Comparison of ENCODE assay signal across 16 cellular contexts in the genomic region with DNA sequence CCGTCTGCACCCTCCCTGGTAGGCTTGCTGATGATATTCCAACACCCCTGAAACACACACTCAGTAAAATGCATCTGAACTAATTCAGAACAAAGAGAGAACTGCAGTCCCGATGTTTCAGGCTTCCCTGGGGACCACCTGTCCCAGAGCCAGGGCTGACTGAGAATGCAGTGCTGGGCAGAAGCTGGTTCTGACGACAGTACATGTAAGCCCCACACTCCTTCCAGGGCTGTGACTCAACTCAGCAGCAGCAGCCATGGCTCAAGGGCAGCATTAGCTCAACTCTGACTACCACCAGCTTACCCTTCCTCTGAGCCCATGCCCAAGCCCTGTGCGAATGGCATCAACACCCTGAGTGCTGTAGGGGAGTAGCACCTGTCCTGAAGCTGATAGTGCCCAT.
"Had no signal": no experiment of that assay in that cellular context is flagged by ENCODE, and none has a peak within 500 bp of the region (broad histone marks: within the 10 kb centered on the region; RNA-seq: fewer than 3 reads in every experiment).

No MANE protein-coding gene starts in this region.

- H3K4me1 Mint-ChIP-seq: activated B cell treated with CpG ODN at 0.5 μM for 24 hours; activated CD4-positive, alpha-beta T cell treated with anti-CD3 and anti-CD28 coated beads, Interleukin-2, amount 10 ng/mL, durations not matched to agents 7 days and 5 days; activated naive CD8-positive, alpha-beta T cell treated with anti-CD3 and anti-CD28 coated beads for 36 hours had no signal

- H3K4me1 ChIP-seq: ascending aorta, esophagus squamous epithelium, lower lobe of right lung, psoas muscle, upper lobe of left lung had no signal

- H3K9me3 Mint-ChIP-seq: activated CD4-positive, alpha-beta T cell treated with anti-CD3 and anti-CD28 coated beads, Interleukin-2, amount 10 ng/mL, durations not matched to agents 7 days and 5 days; activated naive CD8-positive, alpha-beta T cell treated with anti-CD3 and anti-CD28 coated beads for 36 hours; activated T-helper 1 cell treated with anti-CD3 and anti-CD28 coated beads, Interleukin-12 subunit alpha, Interleukin-12 subunit beta, Interleukin-2, Interleukin-4 antibody, amounts not matched to agents 30 ng/mL and 10 ng/mL and 1 ng/mL, durations not matched to agents 14 hours and 24 hours and 36 hours; stimulated activated naive CD8-positive, alpha-beta T cell treated with anti-CD3 and anti-CD28 coated beads, Interleukin-15, Interleukin-2, amounts not matched to agents 100 ng/mL and 50 ng/mL, for 24 hours had no signal

- DNase-seq: activated B cell treated with CpG ODN at 0.5 μM for 24 hours; activated CD4-positive, alpha-beta T cell treated with anti-CD3 and anti-CD28 coated beads, Interleukin-2, amount 10 ng/mL, durations not matched to agents 7 days and 5 days; activated naive CD8-positive, alpha-beta T cell treated with anti-CD3 and anti-CD28 coated beads for 36 hours; esophagus squamous epithelium; foreskin melanocyte; left colon; lower lobe of right lung; right lobe of liver; T-helper 2 cell; upper lobe of left lung had no signal

- H3K27me3 ChIP-seq: ascending aorta, esophagus squamous epithelium, right lobe of liver, upper lobe of left lung had no signal

- H3K27ac Mint-ChIP-seq: activated B cell treated with CpG ODN at 0.5 μM for 24 hours; activated CD4-positive, alpha-beta T cell treated with anti-CD3 and anti-CD28 coated beads, Interleukin-2, amount 10 ng/mL, durations not matched to agents 7 days and 5 days; activated naive CD8-positive, alpha-beta T cell treated with anti-CD3 and anti-CD28 coated beads for 36 hours; activated T-helper 1 cell treated with anti-CD3 and anti-CD28 coated beads, Interleukin-12 subunit alpha, Interleukin-12 subunit beta, Interleukin-2, Interleukin-4 antibody, amounts not matched to agents 30 ng/mL and 10 ng/mL and 1 ng/mL, durations not matched to agents 14 hours and 24 hours and 36 hours; mesothelial cell of epicardium; stimulated activated naive CD8-positive, alpha-beta T cell treated with anti-CD3 and anti-CD28 coated beads, Interleukin-15, Interleukin-2, amounts not matched to agents 100 ng/mL and 50 ng/mL, for 24 hours had no signal

- H3K4me3 ChIP-seq: ascending aorta, esophagus squamous epithelium, lower lobe of right lung, psoas muscle, upper lobe of left lung had no signal

- H3K9me3 ChIP-seq: ascending aorta, esophagus squamous epithelium, lower lobe of right lung, psoas muscle, right lobe of liver, upper lobe of left lung had no signal

- H3K36me3 ChIP-seq: ascending aorta, esophagus squamous epithelium, lower lobe of right lung, right lobe of liver, upper lobe of left lung had no signal

- FAIRE-seq: endometrium had no signal

- H3K27ac ChIP-seq: ascending aorta, esophagus squamous epithelium, lower lobe of right lung, psoas muscle, upper lobe of left lung had no signal

- H3K36me3 Mint-ChIP-seq: activated naive CD8-positive, alpha-beta T cell treated with anti-CD3 and anti-CD28 coated beads for 36 hours; mesothelial cell of epicardium had no signal

- H3K4me3 Mint-ChIP-seq: activated B cell treated with CpG ODN at 0.5 μM for 24 hours; activated CD4-positive, alpha-beta T cell treated with anti-CD3 and anti-CD28 coated beads, Interleukin-2, amount 10 ng/mL, durations not matched to agents 7 days and 5 days; activated naive CD8-positive, alpha-beta T cell treated with anti-CD3 and anti-CD28 coated beads for 36 hours; activated T-helper 1 cell treated with anti-CD3 and anti-CD28 coated beads, Interleukin-12 subunit alpha, Interleukin-12 subunit beta, Interleukin-2, Interleukin-4 antibody, amounts not matched to agents 30 ng/mL and 10 ng/mL and 1 ng/mL, durations not matched to agents 14 hours and 24 hours and 36 hours; mesothelial cell of epicardium; stimulated activated naive CD8-positive, alpha-beta T cell treated with anti-CD3 and anti-CD28 coated beads, Interleukin-15, Interleukin-2, amounts not matched to agents 100 ng/mL and 50 ng/mL, for 24 hours had no signal

- H3K27me3 Mint-ChIP-seq: activated B cell treated with CpG ODN at 0.5 μM for 24 hours; activated naive CD8-positive, alpha-beta T cell treated with anti-CD3 and anti-CD28 coated beads for 36 hours had no signal

- ATAC-seq: left colon, lower lobe of right lung, right lobe of liver had no signal
